ENCODE assay signal across 1 cellular context in genomic region chr3:124584552-124585391, GRCh38.
TF ChIP-seq lines count a peak whose summit lies in the region.

No MANE protein-coding gene starts in this region.

TF ChIP-seq in HepG2, 621 proteins besides CTCF, POLR2A, EP300 and RAD21 (continued from another document and continues in another):
- TF ChIP-seq PBX3 (CRISPR knock-in tag; IDR thresholded peaks at IDR 0.05; ENCODE audit: borderline replicate concordance) (no peak), CSRNP1 (CRISPR knock-in tag; IDR thresholded peaks at IDR 0.05) (peak; percentile 22; the same call in 1 of the 2 replicates), LCORL (IDR thresholded peaks at IDR 0.05) (no peak), LCORL (CRISPR knock-in tag; IDR thresholded peaks at IDR 0.05) (no peak; the same call in 1 of the 2 replicates), MXD3 (CRISPR knock-in tag; IDR thresholded peaks at IDR 0.05) (no peak), HNRNPK (IDR thresholded peaks at IDR 0.05; ENCODE audit: low read depth, low read length, poor library complexity, severe bottlenecking) (peak; percentile 77), NFYB (CRISPR knock-in tag; IDR thresholded peaks at IDR 0.05) (no peak), ZMYM3 (CRISPR knock-in tag; IDR thresholded peaks at IDR 0.05) (0 out of 2 replicates have a peak, but pooled peaks have one; percentile 25), MTA1 (CRISPR knock-in tag; IDR thresholded peaks at IDR 0.05; ENCODE audit: borderline replicate concordance) (peak; percentile 89; the same call in 1 of the 2 replicates), ZNF275 (CRISPR knock-in tag; IDR thresholded peaks at IDR 0.05; ENCODE audit: borderline replicate concordance) (peak; percentile 82; the same call in 1 of the 2 replicates), TRIM24 (CRISPR knock-in tag; IDR thresholded peaks at IDR 0.05) (no peak), ZUFSP (CRISPR knock-in tag; IDR thresholded peaks at IDR 0.05; ENCODE audit: borderline replicate concordance) (no peak), NCOR1 (IDR thresholded peaks at IDR 0.05; ENCODE audit: borderline replicate concordance, low read length) (no peak), FOXJ3 (CRISPR knock-in tag; IDR thresholded peaks at IDR 0.05; ENCODE audit: borderline replicate concordance) (no peak), ZNF12 (CRISPR knock-in tag; IDR thresholded peaks at IDR 0.05) (0 out of 2 replicates have a peak, but pooled peaks have one; percentile 26), HNF4G (IDR thresholded peaks at IDR 0.05; ENCODE audit: borderline replicate concordance, low read depth, low read length) (no peak), HNF4G (CRISPR knock-in tag; IDR thresholded peaks at IDR 0.05; ENCODE audit: borderline replicate concordance, low read depth) (no peak), RFXANK (CRISPR knock-in tag; IDR thresholded peaks at IDR 0.05) (no peak), ZNF614 (CRISPR knock-in tag; IDR thresholded peaks at IDR 0.05; ENCODE audit: borderline replicate concordance) (no peak), ZNF672 (CRISPR knock-in tag; IDR thresholded peaks at IDR 0.05) (no peak), ARNT2 (CRISPR knock-in tag; IDR thresholded peaks at IDR 0.05; ENCODE audit: low read depth) (peak; percentile 60; the same call in 1 of the 2 replicates), PLSCR1 (CRISPR knock-in tag; IDR thresholded peaks at IDR 0.05; ENCODE audit: borderline replicate concordance) (no peak), ZNF615 (CRISPR knock-in tag; IDR thresholded peaks at IDR 0.05; ENCODE audit: borderline replicate concordance) (no peak), ZNF446 (CRISPR knock-in tag; IDR thresholded peaks at IDR 0.05) (no peak), ZC3H4 (CRISPR knock-in tag; IDR thresholded peaks at IDR 0.05; ENCODE audit: borderline replicate concordance) (no peak), CREB1 (IDR thresholded peaks at IDR 0.05) (no peak), CREB1 (CRISPR knock-in tag; IDR thresholded peaks at IDR 0.05) (no peak), ZNF10 (CRISPR knock-in tag; IDR thresholded peaks at IDR 0.05; ENCODE audit: borderline replicate concordance, low read depth) (no peak), SRSF4 (IDR thresholded peaks at IDR 0.05; ENCODE audit: low read depth, low read length, poor library complexity, severe bottlenecking) (no peak), ZSCAN21 (CRISPR knock-in tag; IDR thresholded peaks at IDR 0.05; ENCODE audit: borderline replicate concordance) (0 out of 2 replicates have a peak, but pooled peaks have one; percentile 27), NKX3-1 (CRISPR knock-in tag; IDR thresholded peaks at IDR 0.05) (no peak), ZNF761 (CRISPR knock-in tag; conservative IDR thresholded peaks at IDR 0.05) (0 out of 2 replicates have a peak, but pooled peaks have one; percentile 65), ZNF878 (CRISPR knock-in tag; IDR thresholded peaks at IDR 0.05) (no peak), MXD1 (CRISPR knock-in tag; IDR thresholded peaks at IDR 0.05) (no peak; the same call in 1 of the 2 replicates), AHDC1 (CRISPR knock-in tag; IDR thresholded peaks at IDR 0.05; ENCODE audit: borderline replicate concordance) (peak; percentile 71; the same call in 1 of the 2 replicates), ZBTB37 (CRISPR knock-in tag; IDR thresholded peaks at IDR 0.05) (no peak), TARDBP (CRISPR knock-in tag; IDR thresholded peaks at IDR 0.05) (peak; percentile 46), ZHX2 (IDR thresholded peaks at IDR 0.05; ENCODE audit: low read depth) (no peak), ZHX2 (CRISPR knock-in tag; IDR thresholded peaks at IDR 0.05; ENCODE audit: borderline replicate concordance) (no peak), ONECUT2 (CRISPR knock-in tag; IDR thresholded peaks at IDR 0.05) (no peak), ZNF570 (CRISPR knock-in tag; IDR thresholded peaks at IDR 0.05; ENCODE audit: borderline replicate concordance) (no peak)
